ENCODE assay signal across 1 cellular context in the genomic region with DNA sequence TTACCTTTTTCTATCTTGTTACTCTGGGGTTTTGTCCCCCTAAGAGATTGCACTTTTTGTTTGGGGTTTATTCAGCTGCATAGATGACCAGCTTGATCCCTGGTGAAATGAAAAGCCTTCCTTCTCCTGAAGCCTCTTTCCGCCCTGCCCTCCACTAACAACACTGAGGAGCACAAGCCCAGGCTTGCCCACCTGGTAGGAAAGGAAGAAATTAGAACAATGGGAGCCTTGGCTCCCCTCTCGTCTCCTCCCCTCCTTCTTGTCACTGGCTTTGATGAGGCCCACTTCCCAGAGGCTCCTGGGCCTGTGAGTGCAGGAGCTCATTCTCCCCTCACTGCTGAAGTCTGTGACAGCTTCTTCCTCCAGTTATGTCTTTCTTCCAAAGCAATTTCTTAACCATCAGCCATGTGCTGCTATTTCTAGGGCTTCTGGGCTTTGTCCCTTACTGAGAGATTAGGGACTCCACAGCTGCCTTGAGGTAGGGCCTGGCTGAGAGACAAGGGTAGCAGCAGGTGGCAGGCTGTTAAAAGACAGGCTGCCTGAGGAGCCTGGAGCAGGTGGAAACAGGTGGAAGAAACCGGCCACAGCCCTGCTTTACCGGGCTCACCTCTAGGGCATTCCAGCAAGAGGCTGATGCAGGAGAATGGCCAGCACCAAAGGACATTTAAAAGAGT.
TF ChIP-seq lines count a peak whose summit lies in the region.

No MANE protein-coding gene starts in this region.

TF ChIP-seq in WTC11, 78 proteins besides CTCF, POLR2A, EP300 and RAD21 (continued from another document):
- TF ChIP-seq, protein P1, sequence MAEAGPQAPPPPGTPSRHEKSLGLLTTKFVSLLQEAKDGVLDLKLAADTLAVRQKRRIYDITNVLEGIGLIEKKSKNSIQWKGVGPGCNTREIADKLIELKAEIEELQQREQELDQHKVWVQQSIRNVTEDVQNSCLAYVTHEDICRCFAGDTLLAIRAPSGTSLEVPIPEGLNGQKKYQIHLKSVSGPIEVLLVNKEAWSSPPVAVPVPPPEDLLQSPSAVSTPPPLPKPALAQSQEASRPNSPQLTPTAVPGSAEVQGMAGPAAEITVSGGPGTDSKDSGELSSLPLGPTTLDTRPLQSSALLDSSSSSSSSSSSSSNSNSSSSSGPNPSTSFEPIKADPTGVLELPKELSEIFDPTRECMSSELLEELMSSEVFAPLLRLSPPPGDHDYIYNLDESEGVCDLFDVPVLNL (CRISPR knock-in tag; IDR thresholded peaks at IDR 0.05; ENCODE audit: borderline replicate concordance, low read depth), result no peak
- TF ChIP-seq TEAD4 (CRISPR knock-in tag; IDR thresholded peaks at IDR 0.05) (no peak), EMX1 (CRISPR knock-in tag; IDR thresholded peaks at IDR 0.05) (no peak), TP53 (CRISPR knock-in tag; IDR thresholded peaks at IDR 0.05) (peak; percentile 96), ZNF232 (CRISPR knock-in tag; IDR thresholded peaks at IDR 0.05) (no peak), TCF7 (CRISPR knock-in tag; IDR thresholded peaks at IDR 0.05; ENCODE audit: low read depth) (no peak), ELF4 (CRISPR knock-in tag; IDR thresholded peaks at IDR 0.05; ENCODE audit: low read depth) (no peak), JUN (CRISPR knock-in tag; IDR thresholded peaks at IDR 0.05) (no peak), MYBL2 (CRISPR knock-in tag; IDR thresholded peaks at IDR 0.05) (no peak), SMAD3 (CRISPR knock-in tag; IDR thresholded peaks at IDR 0.05; ENCODE audit: borderline replicate concordance) (peak; percentile 26; the same call in 1 of the 2 replicates), ETV6 (CRISPR knock-in tag; IDR thresholded peaks at IDR 0.05) (no peak), KAT7 (CRISPR knock-in tag; IDR thresholded peaks at IDR 0.05; ENCODE audit: borderline replicate concordance) (no peak), ZNF396 (CRISPR knock-in tag; IDR thresholded peaks at IDR 0.05; ENCODE audit: borderline replicate concordance) (no peak)
- TF ChIP-seq, protein P2, sequence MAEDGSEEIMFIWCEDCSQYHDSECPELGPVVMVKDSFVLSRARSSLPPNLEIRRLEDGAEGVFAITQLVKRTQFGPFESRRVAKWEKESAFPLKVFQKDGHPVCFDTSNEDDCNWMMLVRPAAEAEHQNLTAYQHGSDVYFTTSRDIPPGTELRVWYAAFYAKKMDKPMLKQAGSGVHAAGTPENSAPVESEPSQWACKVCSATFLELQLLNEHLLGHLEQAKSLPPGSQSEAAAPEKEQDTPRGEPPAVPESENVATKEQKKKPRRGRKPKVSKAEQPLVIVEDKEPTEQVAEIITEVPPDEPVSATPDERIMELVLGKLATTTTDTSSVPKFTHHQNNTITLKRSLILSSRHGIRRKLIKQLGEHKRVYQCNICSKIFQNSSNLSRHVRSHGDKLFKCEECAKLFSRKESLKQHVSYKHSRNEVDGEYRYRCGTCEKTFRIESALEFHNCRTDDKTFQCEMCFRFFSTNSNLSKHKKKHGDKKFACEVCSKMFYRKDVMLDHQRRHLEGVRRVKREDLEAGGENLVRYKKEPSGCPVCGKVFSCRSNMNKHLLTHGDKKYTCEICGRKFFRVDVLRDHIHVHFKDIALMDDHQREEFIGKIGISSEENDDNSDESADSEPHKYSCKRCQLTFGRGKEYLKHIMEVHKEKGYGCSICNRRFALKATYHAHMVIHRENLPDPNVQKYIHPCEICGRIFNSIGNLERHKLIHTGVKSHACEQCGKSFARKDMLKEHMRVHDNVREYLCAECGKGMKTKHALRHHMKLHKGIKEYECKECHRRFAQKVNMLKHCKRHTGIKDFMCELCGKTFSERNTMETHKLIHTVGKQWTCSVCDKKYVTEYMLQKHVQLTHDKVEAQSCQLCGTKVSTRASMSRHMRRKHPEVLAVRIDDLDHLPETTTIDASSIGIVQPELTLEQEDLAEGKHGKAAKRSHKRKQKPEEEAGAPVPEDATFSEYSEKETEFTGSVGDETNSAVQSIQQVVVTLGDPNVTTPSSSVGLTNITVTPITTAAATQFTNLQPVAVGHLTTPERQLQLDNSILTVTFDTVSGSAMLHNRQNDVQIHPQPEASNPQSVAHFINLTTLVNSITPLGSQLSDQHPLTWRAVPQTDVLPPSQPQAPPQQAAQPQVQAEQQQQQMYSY (CRISPR knock-in tag; IDR thresholded peaks at IDR 0.05), result no peak
- TF ChIP-seq, protein P3, sequence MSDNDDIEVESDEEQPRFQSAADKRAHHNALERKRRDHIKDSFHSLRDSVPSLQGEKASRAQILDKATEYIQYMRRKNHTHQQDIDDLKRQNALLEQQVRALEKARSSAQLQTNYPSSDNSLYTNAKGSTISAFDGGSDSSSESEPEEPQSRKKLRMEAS (CRISPR knock-in tag; IDR thresholded peaks at IDR 0.05), result no peak; the same call in 1 of the 2 replicates
- TF ChIP-seq, protein P4, sequence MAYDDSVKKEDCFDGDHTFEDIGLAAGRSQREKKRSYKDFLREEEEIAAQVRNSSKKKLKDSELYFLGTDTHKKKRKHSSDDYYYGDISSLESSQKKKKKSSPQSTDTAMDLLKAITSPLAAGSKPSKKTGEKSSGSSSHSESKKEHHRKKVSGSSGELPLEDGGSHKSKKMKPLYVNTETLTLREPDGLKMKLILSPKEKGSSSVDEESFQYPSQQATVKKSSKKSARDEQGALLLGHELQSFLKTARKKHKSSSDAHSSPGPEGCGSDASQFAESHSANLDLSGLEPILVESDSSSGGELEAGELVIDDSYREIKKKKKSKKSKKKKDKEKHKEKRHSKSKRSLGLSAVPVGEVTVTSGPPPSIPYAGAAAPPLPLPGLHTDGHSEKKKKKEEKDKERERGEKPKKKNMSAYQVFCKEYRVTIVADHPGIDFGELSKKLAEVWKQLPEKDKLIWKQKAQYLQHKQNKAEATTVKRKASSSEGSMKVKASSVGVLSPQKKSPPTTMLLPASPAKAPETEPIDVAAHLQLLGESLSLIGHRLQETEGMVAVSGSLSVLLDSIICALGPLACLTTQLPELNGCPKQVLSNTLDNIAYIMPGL (CRISPR knock-in tag; IDR thresholded peaks at IDR 0.05), result no peak
- TF ChIP-seq, protein P5, sequence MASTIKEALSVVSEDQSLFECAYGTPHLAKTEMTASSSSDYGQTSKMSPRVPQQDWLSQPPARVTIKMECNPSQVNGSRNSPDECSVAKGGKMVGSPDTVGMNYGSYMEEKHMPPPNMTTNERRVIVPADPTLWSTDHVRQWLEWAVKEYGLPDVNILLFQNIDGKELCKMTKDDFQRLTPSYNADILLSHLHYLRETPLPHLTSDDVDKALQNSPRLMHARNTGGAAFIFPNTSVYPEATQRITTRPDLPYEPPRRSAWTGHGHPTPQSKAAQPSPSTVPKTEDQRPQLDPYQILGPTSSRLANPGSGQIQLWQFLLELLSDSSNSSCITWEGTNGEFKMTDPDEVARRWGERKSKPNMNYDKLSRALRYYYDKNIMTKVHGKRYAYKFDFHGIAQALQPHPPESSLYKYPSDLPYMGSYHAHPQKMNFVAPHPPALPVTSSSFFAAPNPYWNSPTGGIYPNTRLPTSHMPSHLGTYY (CRISPR knock-in tag; IDR thresholded peaks at IDR 0.05), result 0 out of 2 replicates have a peak, but pooled peaks have one; percentile 23
- TF ChIP-seq, protein P6, sequence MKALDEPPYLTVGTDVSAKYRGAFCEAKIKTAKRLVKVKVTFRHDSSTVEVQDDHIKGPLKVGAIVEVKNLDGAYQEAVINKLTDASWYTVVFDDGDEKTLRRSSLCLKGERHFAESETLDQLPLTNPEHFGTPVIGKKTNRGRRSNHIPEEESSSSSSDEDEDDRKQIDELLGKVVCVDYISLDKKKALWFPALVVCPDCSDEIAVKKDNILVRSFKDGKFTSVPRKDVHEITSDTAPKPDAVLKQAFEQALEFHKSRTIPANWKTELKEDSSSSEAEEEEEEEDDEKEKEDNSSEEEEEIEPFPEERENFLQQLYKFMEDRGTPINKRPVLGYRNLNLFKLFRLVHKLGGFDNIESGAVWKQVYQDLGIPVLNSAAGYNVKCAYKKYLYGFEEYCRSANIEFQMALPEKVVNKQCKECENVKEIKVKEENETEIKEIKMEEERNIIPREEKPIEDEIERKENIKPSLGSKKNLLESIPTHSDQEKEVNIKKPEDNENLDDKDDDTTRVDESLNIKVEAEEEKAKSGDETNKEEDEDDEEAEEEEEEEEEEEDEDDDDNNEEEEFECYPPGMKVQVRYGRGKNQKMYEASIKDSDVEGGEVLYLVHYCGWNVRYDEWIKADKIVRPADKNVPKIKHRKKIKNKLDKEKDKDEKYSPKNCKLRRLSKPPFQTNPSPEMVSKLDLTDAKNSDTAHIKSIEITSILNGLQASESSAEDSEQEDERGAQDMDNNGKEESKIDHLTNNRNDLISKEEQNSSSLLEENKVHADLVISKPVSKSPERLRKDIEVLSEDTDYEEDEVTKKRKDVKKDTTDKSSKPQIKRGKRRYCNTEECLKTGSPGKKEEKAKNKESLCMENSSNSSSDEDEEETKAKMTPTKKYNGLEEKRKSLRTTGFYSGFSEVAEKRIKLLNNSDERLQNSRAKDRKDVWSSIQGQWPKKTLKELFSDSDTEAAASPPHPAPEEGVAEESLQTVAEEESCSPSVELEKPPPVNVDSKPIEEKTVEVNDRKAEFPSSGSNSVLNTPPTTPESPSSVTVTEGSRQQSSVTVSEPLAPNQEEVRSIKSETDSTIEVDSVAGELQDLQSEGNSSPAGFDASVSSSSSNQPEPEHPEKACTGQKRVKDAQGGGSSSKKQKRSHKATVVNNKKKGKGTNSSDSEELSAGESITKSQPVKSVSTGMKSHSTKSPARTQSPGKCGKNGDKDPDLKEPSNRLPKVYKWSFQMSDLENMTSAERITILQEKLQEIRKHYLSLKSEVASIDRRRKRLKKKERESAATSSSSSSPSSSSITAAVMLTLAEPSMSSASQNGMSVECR (CRISPR knock-in tag; IDR thresholded peaks at IDR 0.05; ENCODE audit: borderline replicate concordance), result no peak
- TF ChIP-seq, protein P7, sequence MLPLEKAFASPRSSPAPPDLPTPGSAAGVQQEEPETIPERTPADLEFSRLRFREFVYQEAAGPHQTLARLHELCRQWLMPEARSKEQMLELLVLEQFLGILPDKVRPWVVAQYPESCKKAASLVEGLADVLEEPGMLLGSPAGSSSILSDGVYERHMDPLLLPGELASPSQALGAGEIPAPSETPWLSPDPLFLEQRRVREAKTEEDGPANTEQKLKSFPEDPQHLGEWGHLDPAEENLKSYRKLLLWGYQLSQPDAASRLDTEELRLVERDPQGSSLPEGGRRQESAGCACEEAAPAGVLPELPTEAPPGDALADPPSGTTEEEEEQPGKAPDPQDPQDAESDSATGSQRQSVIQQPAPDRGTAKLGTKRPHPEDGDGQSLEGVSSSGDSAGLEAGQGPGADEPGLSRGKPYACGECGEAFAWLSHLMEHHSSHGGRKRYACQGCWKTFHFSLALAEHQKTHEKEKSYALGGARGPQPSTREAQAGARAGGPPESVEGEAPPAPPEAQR (CRISPR knock-in tag; IDR thresholded peaks at IDR 0.05), result no peak
